Comparison of ENCODE assay signal across 8 cellular contexts in the genomic region with DNA sequence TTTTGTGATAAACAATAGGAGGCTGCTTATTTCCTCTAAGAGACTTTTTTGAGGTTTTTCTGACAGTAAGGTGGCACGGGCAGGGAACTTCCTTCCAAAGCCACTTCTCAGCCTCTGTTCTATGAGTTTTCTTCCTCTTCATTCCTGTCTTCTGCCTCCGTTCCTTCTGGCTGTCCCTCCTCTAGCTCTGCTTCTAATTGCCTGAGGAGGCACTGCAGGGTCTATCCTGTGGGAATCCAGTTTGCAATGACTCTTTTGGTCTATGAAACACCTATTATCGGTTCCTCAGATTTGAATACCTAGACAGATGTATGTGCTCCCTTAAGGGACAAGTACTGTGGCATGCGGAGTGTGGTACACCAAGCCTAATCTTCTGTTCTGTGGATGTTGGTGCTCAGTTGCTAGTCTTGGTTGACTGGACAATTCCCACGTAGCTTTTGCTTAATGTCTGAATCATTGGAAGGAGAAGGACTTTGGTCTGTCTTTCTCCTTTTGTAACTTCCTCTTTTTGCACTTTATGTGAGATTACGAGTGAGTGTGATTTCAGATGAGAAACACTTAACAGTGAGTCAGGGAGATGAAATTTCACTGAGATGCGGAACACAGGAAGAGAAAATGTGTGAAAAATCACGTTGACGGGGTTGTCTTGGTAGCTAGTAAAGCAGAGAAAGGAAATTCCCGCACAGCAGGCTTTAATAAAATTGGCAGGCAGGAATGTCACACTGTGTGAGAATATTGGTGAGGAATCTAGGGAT.
DNase-seq lines count a peak whose midpoint lies in the region; ATAC-seq and TF ChIP-seq lines count a peak whose summit lies in the region.

No MANE protein-coding gene starts in this region.

- intact Hi-C loops in naive thymus-derived CD4-positive, alpha-beta T cell (cut with micrococcal nuclease), result no loop called here
- intact Hi-C loops in tibial artery (cut with DNase I; ENCODE audit: low total_unique reads), result no loop called here

- no peak overlapping the region for H3K27ac ChIP-seq in naive thymus-derived CD4-positive, alpha-beta T cell (ENCODE audit: low read depth, low read length)
- H3K27ac ChIP-seq in tibial artery, result no peak overlapping the region

- no peaks in the 10 kb centered on the region for H3K36me3 ChIP-seq in naive thymus-derived CD4-positive, alpha-beta T cell (ENCODE audit: control insufficient read depth in 2 of 3, insufficient read depth in 3 of 3, low read length in 3 of 3)
- H3K36me3 ChIP-seq in tibial artery, result no peaks in the 10 kb centered on the region

- POLR2A ChIA-PET in naive thymus-derived CD4-positive, alpha-beta T cell (lab: Charles Lee), result no interaction called here

- no peak overlapping the region for H3K4me3 ChIP-seq in naive thymus-derived CD4-positive, alpha-beta T cell (ENCODE audit: low read length)
- no peak overlapping the region for H3K4me3 ChIP-seq in tibial artery

- CTCF ChIA-PET in naive thymus-derived CD4-positive, alpha-beta T cell (lab: Charles Lee), result no interaction called here

- no peak for TF ChIP-seq POLR2A in GM18505 (IDR thresholded peaks at IDR 0.05; ENCODE audit: borderline replicate concordance, extremely low read depth, insufficient read depth, insufficient read length)

- H3K4me1 ChIP-seq in naive thymus-derived CD4-positive, alpha-beta T cell (ENCODE audit: control insufficient read depth in 2 of 2, insufficient read depth in 2 of 2, low read length in 2 of 2), result peaks cover 0 to 13% of the 10 kb centered on the region in 2 donors
- H3K4me1 ChIP-seq in tibial artery, result no peaks in the 10 kb centered on the region

- H3K4me1 Mint-ChIP-seq in naive thymus-derived CD4-positive, alpha-beta T cell, result peaks cover 0 to 17% (median 6%) of the 10 kb centered on the region in 7 donors

- peak; percentile 85 for DNase-seq in SKM-1 (lab: John Stamatoyannopoulos, UW; ENCODE audit: unreplicated experiment)
- DNase-seq in naive thymus-derived CD4-positive, alpha-beta T cell, result no peak
- DNase-seq in NCI-H510A treated with DMSO at 0.1 percent for 48 hours (lab: John Stamatoyannopoulos, UW), result no peak
- DNase-seq in tibial artery, result no peak
- DNase-seq in GF-D8 (lab: John Stamatoyannopoulos, UW), result no peak
- DNase-seq in GM03348 (ENCODE audit: low spot score), result no peak

- no peaks in the 10 kb centered on the region for H3K36me3 Mint-ChIP-seq in naive thymus-derived CD4-positive, alpha-beta T cell

- no peaks in the 10 kb centered on the region for H3K27me3 ChIP-seq in naive thymus-derived CD4-positive, alpha-beta T cell (ENCODE audit: control insufficient read depth in 2 of 2, insufficient read depth in 2 of 2, low read length in 2 of 2)
- no peaks in the 10 kb centered on the region for H3K27me3 ChIP-seq in tibial artery

- no peaks in the 10 kb centered on the region for H3K9me3 ChIP-seq in naive thymus-derived CD4-positive, alpha-beta T cell (ENCODE audit: control insufficient read depth in 2 of 3, low read length in 3 of 3)
- H3K9me3 ChIP-seq in tibial artery, result no peaks in the 10 kb centered on the region

- H3K27me3 Mint-ChIP-seq in naive thymus-derived CD4-positive, alpha-beta T cell, result peaks cover 0 to 6% (median 4%) of the 10 kb centered on the region in 5 donors

- peaks cover 0 to 6% (median 1%) of the 10 kb centered on the region in 11 donors for H3K9me3 Mint-ChIP-seq in naive thymus-derived CD4-positive, alpha-beta T cell

- TF ChIP-seq CTCF in tibial artery (IDR thresholded peaks at IDR 0.05), result no peak

- peak overlapping the region in 1 of 10 donors; percentile 4 for H3K4me3 Mint-ChIP-seq in naive thymus-derived CD4-positive, alpha-beta T cell

- ATAC-seq in GM18505 (IDR thresholded peaks at IDR 0.05; ENCODE audit: unreplicated experiment) (peak; percentile 67), HG02938 (IDR thresholded peaks at IDR 0.05; ENCODE audit: unreplicated experiment) (peak; percentile 49)
- ATAC-seq in naive thymus-derived CD4-positive, alpha-beta T cell, result peak; percentile 74

- no peak overlapping the region for H3K27ac Mint-ChIP-seq in naive thymus-derived CD4-positive, alpha-beta T cell
